30 cellular contexts compared by ENCODE assay signal in the genomic region with DNA sequence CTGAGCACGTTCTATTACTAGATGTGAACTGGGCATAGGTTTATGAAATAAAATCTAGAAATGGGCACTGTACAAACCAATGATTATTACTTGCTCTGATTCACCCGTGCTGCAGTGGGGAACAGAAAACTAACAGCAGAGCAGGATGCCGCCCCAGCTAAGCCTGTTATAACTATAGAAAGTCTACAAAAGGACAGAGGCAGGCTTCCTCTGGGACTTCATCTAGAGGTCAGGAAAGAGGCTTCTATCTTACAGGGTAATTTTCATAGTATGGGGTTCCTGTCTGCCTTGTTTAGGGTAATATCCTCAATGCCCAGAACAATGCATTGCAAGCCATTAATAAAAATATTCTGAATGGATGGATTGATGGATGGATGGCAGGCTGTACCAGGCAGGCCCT.
DNase-seq lines count a peak whose midpoint lies in the region; ATAC-seq and TF ChIP-seq lines count a peak whose summit lies in the region.
"Had no signal": no experiment of that assay in that cellular context is flagged by ENCODE, and none has a peak within 500 bp of the region (broad histone marks: within the 10 kb centered on the region; RNA-seq: fewer than 3 reads in every experiment).

No MANE protein-coding gene starts in this region.

- peaks cover 44% of the 10 kb centered on the region for H3F3A ChIP-seq in SU-DHL-6 (ENCODE audit: insufficient read depth)

- intact Hi-C loops in prostate gland (cut with DNase I) = no loop called here

- DNase-seq in prostate gland (ENCODE audit: low spot score) (no peak), NCI-H1930 (lab: John Stamatoyannopoulos, UW) (no peak), anterior cingulate cortex (lab: John Stamatoyannopoulos, UW) (no peak), cerebellar nuclear complex (lab: John Stamatoyannopoulos, UW) (no peak)
- DNase-seq in activated CD4-positive, alpha-beta T cell treated with anti-CD3 and anti-CD28 coated beads, Interleukin-2, amount 50 U/mL, for 4 hours = no peak
- DNase-seq: activated CD4-positive, alpha-beta T cell treated with anti-CD3 and anti-CD28 coated beads, Interleukin-2, amount 10 ng/mL, durations not matched to agents 7 days and 5 days; activated gamma-delta T cell; activated naive CD8-positive, alpha-beta T cell treated with anti-CD3 and anti-CD28 coated beads for 36 hours; activated T-cell treated with anti-CD3 and anti-CD28 coated beads, Interleukin-2, amount 50 U/mL, for 24 hours; AML-193; aorta; DMS153; GOT3; HFFc6; hypothalamus; KBM-7; left cardiac atrium; mammary epithelial cell; NCI-H146; NCI-H446; stimulated activated naive CD8-positive, alpha-beta T cell treated with anti-CD3 and anti-CD28 coated beads, Interleukin-15, Interleukin-2, amounts not matched to agents 100 U/mL and 50 U/mL, for 24 hours had no signal

- no peaks in the 10 kb centered on the region for H4K20me1 ChIP-seq in BLaER1 treated with 17β-estradiol and CSF1 and Interleukin-3, amounts not matched to agents 10 nM and 100 nM
- H4K20me1 ChIP-seq in SU-DHL-6 (ENCODE audit: low read depth, low read length) = no peaks in the 10 kb centered on the region

- no peaks in the 10 kb centered on the region for H3K9me2 ChIP-seq in SU-DHL-6 (replicated peaks; ENCODE audit: insufficient read depth, low read length)

- TF ChIP-seq CTCF in SU-DHL-6 (IDR thresholded peaks at IDR 0.05; ENCODE audit: insufficient read depth, low read length, poor library complexity, severe bottlenecking) (no peak), prostate gland (IDR thresholded peaks at IDR 0.05) (no peak)

- H3K79me2 ChIP-seq in SU-DHL-6 (ENCODE audit: insufficient read depth, low read length) = no peaks in the 10 kb centered on the region
- H3K79me2 ChIP-seq: parathyroid adenoma had no signal

- peak overlapping the region; percentile 70 for H2AFZ ChIP-seq in SU-DHL-6 (ENCODE audit: low read depth, low read length, severe bottlenecking)

- no peaks in the 10 kb centered on the region for H3K36me3 ChIP-seq in BLaER1 treated with 17β-estradiol and CSF1 and Interleukin-3, amounts not matched to agents 10 nM and 100 nM
- H3K36me3 ChIP-seq in SU-DHL-6 (ENCODE audit: low read length) = no peaks in the 10 kb centered on the region
- H3K36me3 ChIP-seq in prostate gland = no peaks in the 10 kb centered on the region
- H3K36me3 ChIP-seq: SJSA1 had no signal

- H3K4me1 ChIP-seq in BLaER1 treated with 17β-estradiol and CSF1 and Interleukin-3, amounts not matched to agents 10 nM and 100 nM = peaks cover 9 to 29% (median 14%) of the 10 kb centered on the region in 10 experiments; a peak in 19 of 20 replicates
- no peaks in the 10 kb centered on the region for H3K4me1 ChIP-seq in prostate gland (replicated peaks)
- H3K4me1 ChIP-seq: A549, parathyroid adenoma, SJSA1 had no signal

- peak overlapping the region in 4 of 11 experiments; percentile 3 to 51 (median 17); a peak in 3 of 22 replicates for H3K9ac ChIP-seq in BLaER1 treated with 17β-estradiol and CSF1 and Interleukin-3, amounts not matched to agents 10 nM and 100 nM
- H3K9ac ChIP-seq in SU-DHL-6 (ENCODE audit: low read length) = peak overlapping the region; percentile 37
- H3K9ac ChIP-seq: parathyroid adenoma had no signal

- peak overlapping the region; percentile 4 to 73 (median 52); a peak in 20 of 22 replicates for H3K4me2 ChIP-seq in BLaER1 treated with 17β-estradiol and CSF1 and Interleukin-3, amounts not matched to agents 10 nM and 100 nM
- peak overlapping the region; percentile 32 for H3K4me2 ChIP-seq in SU-DHL-6 (ENCODE audit: low read depth, low read length, poor library complexity, severe bottlenecking)
- H3K4me2 ChIP-seq: A549 had no signal

- ATAC-seq in HG03060 (IDR thresholded peaks at IDR 0.05; ENCODE audit: low read depth, unreplicated experiment) = peak; percentile 40
- ATAC-seq: A549; left cardiac atrium; stimulated activated naive CD8-positive, alpha-beta T cell treated with anti-CD3 and anti-CD28 coated beads, Interleukin-15, Interleukin-2, amounts not matched to agents 100 U/mL and 50 U/mL, for 24 hours; WTC11 had no signal

- no peak for TF ChIP-seq POLR2A in prostate gland (IDR thresholded peaks at IDR 0.05)

- no peaks in the 10 kb centered on the region for H3K27me3 ChIP-seq in BLaER1 treated with 17β-estradiol and CSF1 and Interleukin-3, amounts not matched to agents 10 nM and 100 nM
- H3K27me3 ChIP-seq in SU-DHL-6 (ENCODE audit: low read length) (no peaks in the 10 kb centered on the region), prostate gland (replicated peaks; ENCODE audit: insufficient read depth) (no peaks in the 10 kb centered on the region)
- H3K27me3 ChIP-seq: SJSA1 had no signal

- no peak overlapping the region for H3K4me3 ChIP-seq in BLaER1 treated with 17β-estradiol and CSF1 and Interleukin-3, amounts not matched to agents 10 nM and 100 nM
- H3K4me3 ChIP-seq in SU-DHL-6 (ENCODE audit: insufficient read depth, low read length, poor library complexity, severe bottlenecking) (no peak overlapping the region), prostate gland (no peak overlapping the region)
- H3K4me3 ChIP-seq: A549, SJSA1, skin epidermis had no signal

- H3K9me3 ChIP-seq in BLaER1 treated with 17β-estradiol and CSF1 and Interleukin-3, amounts not matched to agents 10 nM and 100 nM (replicated peaks in 1 of 11) = peaks cover 0 to 38% (median 26%) of the 10 kb centered on the region in 11 experiments; a peak in 15 of 22 replicates
- H3K9me3 ChIP-seq in SU-DHL-6 (ENCODE audit: insufficient read depth, low read length) (no peaks in the 10 kb centered on the region), prostate gland (no peaks in the 10 kb centered on the region)
- H3K9me3 ChIP-seq: A549, SJSA1 had no signal

- peak overlapping the region in 2 of 11 experiments; percentile 4 to 20; a peak in 3 of 22 replicates for H3K27ac ChIP-seq in BLaER1 treated with 17β-estradiol and CSF1 and Interleukin-3, amounts not matched to agents 10 nM and 100 nM
- peak overlapping the region; percentile 57 for H3K27ac ChIP-seq in SU-DHL-6 (ENCODE audit: low read depth, low read length)
- H3K27ac ChIP-seq in prostate gland = peak overlapping the region; percentile 31 to 58
- H3K27ac ChIP-seq: A549, parathyroid adenoma, RWPE1, SJSA1, skin epidermis had no signal

- 67% methylated on average over 3 of the region's 3 CpGs for WGBS in prostate gland
